1 cellular context compared by ENCODE assay signal in the genomic region with DNA sequence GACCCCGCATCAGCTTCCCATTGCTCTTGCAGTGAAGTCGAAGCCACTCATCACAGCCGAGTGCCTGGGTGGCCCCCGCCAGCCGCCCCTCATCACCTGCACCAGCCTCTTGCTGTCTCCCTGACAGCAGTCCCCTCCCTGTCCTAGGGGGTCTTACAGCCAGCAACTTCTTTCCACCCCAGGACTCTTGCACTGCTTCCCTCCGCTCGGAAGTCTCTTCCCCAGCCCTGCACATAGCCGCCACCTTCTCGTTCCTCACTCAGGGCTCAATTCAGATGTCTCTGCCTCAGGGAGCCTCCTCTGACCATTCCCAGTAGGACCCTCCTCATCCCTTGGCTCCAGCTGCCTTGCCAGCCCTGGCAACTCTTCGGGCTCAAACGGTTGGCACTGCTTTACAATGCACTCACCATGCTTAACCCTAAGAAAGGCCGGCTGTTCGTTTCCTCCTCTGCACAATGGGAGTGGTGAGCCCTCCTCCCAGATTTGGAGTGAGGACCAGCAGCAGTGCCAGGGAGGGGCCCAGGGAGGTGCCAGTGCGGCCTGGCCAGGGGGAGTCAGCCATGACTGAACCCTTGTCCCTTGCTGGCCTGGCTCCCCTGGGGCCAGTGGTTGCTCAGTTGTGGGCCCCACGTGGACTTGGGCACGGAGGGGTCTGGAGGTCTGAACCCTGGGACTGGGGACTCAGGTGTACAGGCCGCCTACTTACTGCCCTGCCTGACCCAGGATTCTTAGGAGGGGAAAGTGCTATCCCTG.
TF ChIP-seq lines count a peak whose summit lies in the region.

No MANE protein-coding gene starts in this region.

TF ChIP-seq in GM12878, 131 proteins besides CTCF, POLR2A, EP300 and RAD21:
- TF ChIP-seq, protein P1, sequence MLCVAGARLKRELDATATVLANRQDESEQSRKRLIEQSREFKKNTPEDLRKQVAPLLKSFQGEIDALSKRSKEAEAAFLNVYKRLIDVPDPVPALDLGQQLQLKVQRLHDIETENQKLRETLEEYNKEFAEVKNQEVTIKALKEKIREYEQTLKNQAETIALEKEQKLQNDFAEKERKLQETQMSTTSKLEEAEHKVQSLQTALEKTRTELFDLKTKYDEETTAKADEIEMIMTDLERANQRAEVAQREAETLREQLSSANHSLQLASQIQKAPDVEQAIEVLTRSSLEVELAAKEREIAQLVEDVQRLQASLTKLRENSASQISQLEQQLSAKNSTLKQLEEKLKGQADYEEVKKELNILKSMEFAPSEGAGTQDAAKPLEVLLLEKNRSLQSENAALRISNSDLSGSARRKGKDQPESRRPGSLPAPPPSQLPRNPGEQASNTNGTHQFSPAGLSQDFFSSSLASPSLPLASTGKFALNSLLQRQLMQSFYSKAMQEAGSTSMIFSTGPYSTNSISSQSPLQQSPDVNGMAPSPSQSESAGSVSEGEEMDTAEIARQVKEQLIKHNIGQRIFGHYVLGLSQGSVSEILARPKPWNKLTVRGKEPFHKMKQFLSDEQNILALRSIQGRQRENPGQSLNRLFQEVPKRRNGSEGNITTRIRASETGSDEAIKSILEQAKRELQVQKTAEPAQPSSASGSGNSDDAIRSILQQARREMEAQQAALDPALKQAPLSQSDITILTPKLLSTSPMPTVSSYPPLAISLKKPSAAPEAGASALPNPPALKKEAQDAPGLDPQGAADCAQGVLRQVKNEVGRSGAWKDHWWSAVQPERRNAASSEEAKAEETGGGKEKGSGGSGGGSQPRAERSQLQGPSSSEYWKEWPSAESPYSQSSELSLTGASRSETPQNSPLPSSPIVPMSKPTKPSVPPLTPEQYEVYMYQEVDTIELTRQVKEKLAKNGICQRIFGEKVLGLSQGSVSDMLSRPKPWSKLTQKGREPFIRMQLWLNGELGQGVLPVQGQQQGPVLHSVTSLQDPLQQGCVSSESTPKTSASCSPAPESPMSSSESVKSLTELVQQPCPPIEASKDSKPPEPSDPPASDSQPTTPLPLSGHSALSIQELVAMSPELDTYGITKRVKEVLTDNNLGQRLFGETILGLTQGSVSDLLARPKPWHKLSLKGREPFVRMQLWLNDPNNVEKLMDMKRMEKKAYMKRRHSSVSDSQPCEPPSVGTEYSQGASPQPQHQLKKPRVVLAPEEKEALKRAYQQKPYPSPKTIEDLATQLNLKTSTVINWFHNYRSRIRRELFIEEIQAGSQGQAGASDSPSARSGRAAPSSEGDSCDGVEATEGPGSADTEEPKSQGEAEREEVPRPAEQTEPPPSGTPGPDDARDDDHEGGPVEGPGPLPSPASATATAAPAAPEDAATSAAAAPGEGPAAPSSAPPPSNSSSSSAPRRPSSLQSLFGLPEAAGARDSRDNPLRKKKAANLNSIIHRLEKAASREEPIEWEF (IDR thresholded peaks at IDR 0.05; ENCODE audit: insufficient replicate concordance, low read depth, low read length): no peak
- TF ChIP-seq BMI1 (IDR thresholded peaks at IDR 0.05; ENCODE audit: borderline replicate concordance) (no peak), SMAD5 (IDR thresholded peaks at IDR 0.05; ENCODE audit: low read depth) (0 out of 2 replicates have a peak, but pooled peaks have one; percentile 40), KLF5 (IDR thresholded peaks at IDR 0.05; ENCODE audit: partially characterized antibody) (no peak), CEBPZ (IDR thresholded peaks at IDR 0.05; ENCODE audit: low read depth, low read length) (no peak), SKIL (IDR thresholded peaks at IDR 0.05; ENCODE audit: low read depth, poor library complexity, severe bottlenecking) (no peak)
